ENCODE assay signal across 15 cellular contexts in the genomic region with DNA sequence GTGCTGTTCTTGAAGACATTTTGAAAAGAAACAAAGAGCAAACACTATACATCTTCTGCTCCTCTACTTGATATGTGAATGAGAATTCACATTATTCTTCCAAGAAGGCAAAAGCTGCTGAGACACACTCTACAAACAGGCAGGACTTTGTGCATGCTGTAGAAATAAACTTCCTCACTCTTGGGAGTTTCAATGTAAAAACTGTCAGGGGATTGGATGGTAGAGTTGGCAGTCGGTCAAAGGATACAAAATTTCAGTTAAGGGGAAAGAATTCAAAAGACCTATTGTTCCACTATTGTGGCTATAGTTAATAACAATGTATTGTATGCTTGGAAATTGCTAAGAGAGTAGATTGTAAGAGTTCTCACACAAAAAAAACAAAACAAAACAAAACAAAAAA.
"Had no signal": no experiment of that assay in that cellular context is flagged by ENCODE, and none has a peak within 500 bp of the region (broad histone marks: within the 10 kb centered on the region; RNA-seq: fewer than 3 reads in every experiment).

No MANE protein-coding gene starts in this region.

- H3K9me3 ChIP-seq: vagina had no signal

- H3K36me3 ChIP-seq: heart right ventricle, vagina had no signal

- H3K4me3 ChIP-seq: heart right ventricle, skin epidermis, vagina had no signal

- H3K27me3 ChIP-seq: heart right ventricle, vagina had no signal

- H3K27ac ChIP-seq: heart right ventricle, skin epidermis, vagina had no signal

- H3K4me1 ChIP-seq: heart right ventricle, vagina had no signal

- DNase-seq: activated CD4-positive, alpha-beta T cell treated with anti-CD3 and anti-CD28 coated beads, Interleukin-2, amount 10 ng/mL, durations not matched to agents 7 days and 5 days; activated CD4-positive, CD25-positive, alpha-beta regulatory T cell treated with anti-CD3 and anti-CD28 coated beads, Interleukin-2, amount 50 U/mL, for 72 hours; activated CD8-positive, alpha-beta T cell treated with anti-CD3 and anti-CD28 coated beads for 36 hours; activated naive CD8-positive, alpha-beta T cell treated with anti-CD3 and anti-CD28 coated beads, Interleukin-2, amount 50 U/mL, for 24 hours; activated T-cell treated with anti-CD3 and anti-CD28 coated beads, Interleukin-2, amount 50 U/mL, for 48 hours; amygdala; effector CD8-positive, alpha-beta T cell; erythroblast; foreskin fibroblast; heart right ventricle; stimulated activated CD4-positive, alpha-beta T cell treated with anti-CD3 and anti-CD28 coated beads, Interleukin-12 subunit alpha, Interleukin-12 subunit beta, amount 100 ng/mL, for 4 hours; stimulated activated CD4-positive, alpha-beta T cell treated with anti-CD3 and anti-CD28 coated beads, Interleukin-4, amount 100 ng/mL, for 24 hours; T-helper 2 cell had no signal
